In the genomic region with DNA sequence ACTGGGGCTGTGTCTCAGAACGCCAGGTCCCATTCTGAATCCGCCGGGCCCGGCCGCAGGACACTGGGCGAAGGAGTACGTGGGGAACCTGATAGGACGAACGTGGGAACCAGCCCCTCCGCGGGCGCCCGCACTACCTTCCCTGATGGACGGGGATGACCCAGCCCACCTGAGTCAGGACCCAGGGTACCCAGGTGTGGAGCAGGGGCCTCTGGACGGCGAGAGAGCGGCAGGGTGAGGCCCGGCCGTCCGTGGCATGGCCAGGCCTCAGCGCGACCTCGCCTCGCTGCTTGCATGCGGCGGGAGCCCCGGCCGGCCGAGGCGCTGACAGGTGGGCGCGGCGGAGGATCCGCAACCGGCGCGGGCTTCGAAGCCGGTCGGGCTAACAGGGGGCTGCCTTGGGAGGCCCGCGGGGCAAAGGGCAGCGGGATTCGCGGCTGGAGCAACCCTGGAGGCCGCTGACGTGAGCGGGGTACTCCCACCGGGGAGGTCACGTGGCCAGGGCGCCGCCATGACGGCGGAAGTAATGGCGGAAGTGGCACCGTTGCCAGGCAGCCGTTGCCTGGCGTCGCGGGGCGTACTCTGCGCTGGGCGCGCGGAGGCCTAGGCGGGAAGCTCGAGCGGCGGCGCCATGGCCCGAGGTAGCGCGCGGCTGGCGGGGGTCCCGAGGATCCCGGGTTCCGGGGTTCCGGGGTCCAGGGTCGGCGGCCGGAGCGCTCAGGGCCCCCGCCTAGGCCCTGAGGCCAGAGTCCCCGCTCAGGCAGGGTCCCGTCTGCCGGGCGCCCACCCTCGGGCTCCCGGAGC, we compare ENCODE assay signal across 1 cellular context.
TF ChIP-seq lines count a peak whose summit lies in the region.

A gene (plus strand): TSS at position 580 of the 804 bp plus-strand sequence. CDS start 52 bp downstream, at position 632.

TF ChIP-seq in HepG2, 621 proteins besides CTCF, POLR2A, EP300 and RAD21 (continued from another document and continues in another):
- TF ChIP-seq MAFK (conservative IDR thresholded peaks at IDR 0.05 in 1 of 2, IDR thresholded peaks at IDR 0.05 in 1 of 2; ENCODE audit: low read length in 2 of 2) (no peak), SNAPC2 (CRISPR knock-in tag; IDR thresholded peaks at IDR 0.05) (peak; percentile 93; the same call in 1 of the 2 replicates), REXO4 (CRISPR knock-in tag; IDR thresholded peaks at IDR 0.05; ENCODE audit: borderline replicate concordance) (no peak), DPF2 (CRISPR knock-in tag; IDR thresholded peaks at IDR 0.05; ENCODE audit: borderline replicate concordance, low read depth) (no peak), ZNF367 (CRISPR knock-in tag; IDR thresholded peaks at IDR 0.05; ENCODE audit: borderline replicate concordance) (no peak; the same call in 1 of the 2 replicates), ZNF33B (CRISPR knock-in tag; IDR thresholded peaks at IDR 0.05) (no peak), PHF20 (CRISPR knock-in tag; IDR thresholded peaks at IDR 0.05) (peak; percentile 85), TAF15 (IDR thresholded peaks at IDR 0.05; ENCODE audit: low read depth, low read length, poor library complexity, severe bottlenecking) (peak; percentile 94), XRCC5 (optimal IDR thresholded peaks at IDR 0.05; ENCODE audit: low read length) (peak; percentile 73), FOXJ3 (CRISPR knock-in tag; IDR thresholded peaks at IDR 0.05; ENCODE audit: borderline replicate concordance) (no peak), SAP130 (CRISPR knock-in tag; IDR thresholded peaks at IDR 0.05; ENCODE audit: low read depth) (peak; percentile 99), ZNF292 (CRISPR knock-in tag; IDR thresholded peaks at IDR 0.05; ENCODE audit: borderline replicate concordance, low read depth) (no peak), ZNF3 (CRISPR knock-in tag; IDR thresholded peaks at IDR 0.05) (no peak), CCDC6 (CRISPR knock-in tag; IDR thresholded peaks at IDR 0.05) (peak; percentile 90; the same call in 1 of the 2 replicates), NKX3-1 (CRISPR knock-in tag; IDR thresholded peaks at IDR 0.05) (peak; percentile 56), MED13 (CRISPR knock-in tag; IDR thresholded peaks at IDR 0.05) (no peak; the same call in 1 of the 2 replicates), THYN1 (CRISPR knock-in tag; IDR thresholded peaks at IDR 0.05; ENCODE audit: borderline replicate concordance, low read depth) (no peak), HNRNPK (IDR thresholded peaks at IDR 0.05; ENCODE audit: low read depth, low read length, poor library complexity, severe bottlenecking) (no peak), ELF3 (CRISPR knock-in tag; IDR thresholded peaks at IDR 0.05) (peak; percentile 73), ZFYVE20 (CRISPR knock-in tag; IDR thresholded peaks at IDR 0.05; ENCODE audit: borderline replicate concordance, low read depth) (0 out of 2 replicates have a peak, but pooled peaks have one; percentile 54), ZNF343 (CRISPR knock-in tag; IDR thresholded peaks at IDR 0.05) (peak; percentile 87; the same call in 1 of the 2 replicates), ZNF558 (CRISPR knock-in tag; IDR thresholded peaks at IDR 0.05; ENCODE audit: borderline replicate concordance) (peak; percentile 79; the same call in 1 of the 2 replicates), ZNF772 (CRISPR knock-in tag; IDR thresholded peaks at IDR 0.05) (peak; percentile 92; the same call in 1 of the 2 replicates), KLF16 (CRISPR knock-in tag; IDR thresholded peaks at IDR 0.05) (peak; percentile 78 to 83; a peak in 2 of 4 replicates), ZNF124 (CRISPR knock-in tag; IDR thresholded peaks at IDR 0.05) (no peak; the same call in 1 of the 2 replicates), SKI (IDR thresholded peaks at IDR 0.05; ENCODE audit: partially characterized antibody) (peak; percentile 54), ZNF468 (CRISPR knock-in tag; IDR thresholded peaks at IDR 0.05) (0 out of 2 replicates have a peak, but pooled peaks have one; percentile 19), ZNF839 (CRISPR knock-in tag; IDR thresholded peaks at IDR 0.05; ENCODE audit: borderline replicate concordance) (no peak), ZFP1 (CRISPR knock-in tag; IDR thresholded peaks at IDR 0.05) (no peak), PRPF4 (IDR thresholded peaks at IDR 0.05; ENCODE audit: low read depth, low read length, poor library complexity, severe bottlenecking) (no peak), DMAP1 (CRISPR knock-in tag; IDR thresholded peaks at IDR 0.05) (peak; percentile 81), IKZF4 (CRISPR knock-in tag; IDR thresholded peaks at IDR 0.05; ENCODE audit: borderline replicate concordance, low read depth, not compliant biosample characterization) (no peak), ZFX (CRISPR knock-in tag; IDR thresholded peaks at IDR 0.05; ENCODE audit: low read depth) (peak; percentile 98), ZNF782 (CRISPR knock-in tag; IDR thresholded peaks at IDR 0.05; ENCODE audit: borderline replicate concordance) (peak; percentile 71; the same call in 1 of the 2 replicates), RFX1 (IDR thresholded peaks at IDR 0.05) (peak; percentile 93), CENPT (CRISPR knock-in tag; IDR thresholded peaks at IDR 0.05; ENCODE audit: low read depth) (peak; percentile 45; the same call in 1 of the 2 replicates), HNRNPL (IDR thresholded peaks at IDR 0.05; ENCODE audit: low read depth, low read length) (peak; percentile 73; the same call in 1 of the 2 replicates), GTF3A (CRISPR knock-in tag; conservative IDR thresholded peaks at IDR 0.05) (0 out of 2 replicates have a peak, but pooled peaks have one; percentile 86), ZNF703 (CRISPR knock-in tag; IDR thresholded peaks at IDR 0.05; ENCODE audit: borderline replicate concordance) (peak; percentile 93; the same call in 1 of the 2 replicates), HDAC2 (CRISPR knock-in tag; IDR thresholded peaks at IDR 0.05) (peak; percentile 60; the same call in 1 of the 2 replicates), SRF (IDR thresholded peaks at IDR 0.05; ENCODE audit: low read depth, low read length) (no peak)
- TF ChIP-seq, protein P1, sequence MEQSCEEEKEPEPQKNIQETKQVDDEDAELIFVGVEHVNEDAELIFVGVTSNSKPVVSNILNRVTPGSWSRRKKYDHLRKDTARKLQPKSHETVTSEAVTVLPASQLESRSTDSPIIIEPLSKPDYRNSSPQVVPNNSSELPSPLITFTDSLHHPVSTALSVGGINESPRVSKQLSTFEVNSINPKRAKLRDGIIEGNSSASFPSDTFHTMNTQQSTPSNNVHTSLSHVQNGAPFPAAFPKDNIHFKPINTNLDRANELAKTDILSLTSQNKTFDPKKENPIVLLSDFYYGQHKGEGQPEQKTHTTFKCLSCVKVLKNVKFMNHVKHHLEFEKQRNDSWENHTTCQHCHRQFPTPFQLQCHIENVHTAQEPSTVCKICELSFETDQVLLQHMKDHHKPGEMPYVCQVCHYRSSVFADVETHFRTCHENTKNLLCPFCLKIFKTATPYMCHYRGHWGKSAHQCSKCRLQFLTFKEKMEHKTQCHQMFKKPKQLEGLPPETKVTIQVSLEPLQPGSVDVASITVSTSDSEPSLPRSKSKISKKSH (CRISPR knock-in tag; IDR thresholded peaks at IDR 0.05; ENCODE audit: borderline replicate concordance), result peak; percentile 80
- TF ChIP-seq, protein P2, sequence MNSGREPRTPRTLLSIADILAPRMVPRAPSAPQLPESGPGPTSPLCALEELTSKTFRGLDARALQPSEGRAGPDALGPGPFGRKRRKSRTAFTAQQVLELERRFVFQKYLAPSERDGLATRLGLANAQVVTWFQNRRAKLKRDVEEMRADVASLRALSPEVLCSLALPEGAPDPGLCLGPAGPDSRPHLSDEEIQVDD (CRISPR knock-in tag; IDR thresholded peaks at IDR 0.05; ENCODE audit: borderline replicate concordance), result peak; percentile 76; the same call in 1 of the 2 replicates
- TF ChIP-seq, protein P3, sequence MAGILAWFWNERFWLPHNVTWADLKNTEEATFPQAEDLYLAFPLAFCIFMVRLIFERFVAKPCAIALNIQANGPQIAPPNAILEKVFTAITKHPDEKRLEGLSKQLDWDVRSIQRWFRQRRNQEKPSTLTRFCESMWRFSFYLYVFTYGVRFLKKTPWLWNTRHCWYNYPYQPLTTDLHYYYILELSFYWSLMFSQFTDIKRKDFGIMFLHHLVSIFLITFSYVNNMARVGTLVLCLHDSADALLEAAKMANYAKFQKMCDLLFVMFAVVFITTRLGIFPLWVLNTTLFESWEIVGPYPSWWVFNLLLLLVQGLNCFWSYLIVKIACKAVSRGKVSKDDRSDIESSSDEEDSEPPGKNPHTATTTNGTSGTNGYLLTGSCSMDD (CRISPR knock-in tag; IDR thresholded peaks at IDR 0.05), result no peak
- TF ChIP-seq, protein P4, sequence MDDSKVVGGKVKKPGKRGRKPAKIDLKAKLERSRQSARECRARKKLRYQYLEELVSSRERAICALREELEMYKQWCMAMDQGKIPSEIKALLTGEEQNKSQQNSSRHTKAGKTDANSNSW (CRISPR knock-in tag; IDR thresholded peaks at IDR 0.05; ENCODE audit: borderline replicate concordance), result no peak
- TF ChIP-seq, protein P5, sequence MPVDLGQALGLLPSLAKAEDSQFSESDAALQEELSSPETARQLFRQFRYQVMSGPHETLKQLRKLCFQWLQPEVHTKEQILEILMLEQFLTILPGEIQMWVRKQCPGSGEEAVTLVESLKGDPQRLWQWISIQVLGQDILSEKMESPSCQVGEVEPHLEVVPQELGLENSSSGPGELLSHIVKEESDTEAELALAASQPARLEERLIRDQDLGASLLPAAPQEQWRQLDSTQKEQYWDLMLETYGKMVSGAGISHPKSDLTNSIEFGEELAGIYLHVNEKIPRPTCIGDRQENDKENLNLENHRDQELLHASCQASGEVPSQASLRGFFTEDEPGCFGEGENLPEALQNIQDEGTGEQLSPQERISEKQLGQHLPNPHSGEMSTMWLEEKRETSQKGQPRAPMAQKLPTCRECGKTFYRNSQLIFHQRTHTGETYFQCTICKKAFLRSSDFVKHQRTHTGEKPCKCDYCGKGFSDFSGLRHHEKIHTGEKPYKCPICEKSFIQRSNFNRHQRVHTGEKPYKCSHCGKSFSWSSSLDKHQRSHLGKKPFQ (CRISPR knock-in tag; IDR thresholded peaks at IDR 0.05; ENCODE audit: insufficient replicate concordance), result peak; percentile 97
- TF ChIP-seq, protein P6, sequence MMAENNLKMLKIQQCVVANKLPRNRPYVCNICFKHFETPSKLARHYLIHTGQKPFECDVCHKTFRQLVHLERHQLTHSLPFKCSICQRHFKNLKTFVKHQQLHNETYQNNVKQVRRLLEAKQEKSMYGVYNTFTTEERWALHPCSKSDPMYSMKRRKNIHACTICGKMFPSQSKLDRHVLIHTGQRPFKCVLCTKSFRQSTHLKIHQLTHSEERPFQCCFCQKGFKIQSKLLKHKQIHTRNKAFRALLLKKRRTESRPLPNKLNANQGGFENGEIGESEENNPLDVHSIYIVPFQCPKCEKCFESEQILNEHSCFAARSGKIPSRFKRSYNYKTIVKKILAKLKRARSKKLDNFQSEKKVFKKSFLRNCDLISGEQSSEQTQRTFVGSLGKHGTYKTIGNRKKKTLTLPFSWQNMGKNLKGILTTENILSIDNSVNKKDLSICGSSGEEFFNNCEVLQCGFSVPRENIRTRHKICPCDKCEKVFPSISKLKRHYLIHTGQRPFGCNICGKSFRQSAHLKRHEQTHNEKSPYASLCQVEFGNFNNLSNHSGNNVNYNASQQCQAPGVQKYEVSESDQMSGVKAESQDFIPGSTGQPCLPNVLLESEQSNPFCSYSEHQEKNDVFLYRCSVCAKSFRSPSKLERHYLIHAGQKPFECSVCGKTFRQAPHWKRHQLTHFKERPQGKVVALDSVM (CRISPR knock-in tag; IDR thresholded peaks at IDR 0.05), result peak; percentile 93
- TF ChIP-seq, protein P7, sequence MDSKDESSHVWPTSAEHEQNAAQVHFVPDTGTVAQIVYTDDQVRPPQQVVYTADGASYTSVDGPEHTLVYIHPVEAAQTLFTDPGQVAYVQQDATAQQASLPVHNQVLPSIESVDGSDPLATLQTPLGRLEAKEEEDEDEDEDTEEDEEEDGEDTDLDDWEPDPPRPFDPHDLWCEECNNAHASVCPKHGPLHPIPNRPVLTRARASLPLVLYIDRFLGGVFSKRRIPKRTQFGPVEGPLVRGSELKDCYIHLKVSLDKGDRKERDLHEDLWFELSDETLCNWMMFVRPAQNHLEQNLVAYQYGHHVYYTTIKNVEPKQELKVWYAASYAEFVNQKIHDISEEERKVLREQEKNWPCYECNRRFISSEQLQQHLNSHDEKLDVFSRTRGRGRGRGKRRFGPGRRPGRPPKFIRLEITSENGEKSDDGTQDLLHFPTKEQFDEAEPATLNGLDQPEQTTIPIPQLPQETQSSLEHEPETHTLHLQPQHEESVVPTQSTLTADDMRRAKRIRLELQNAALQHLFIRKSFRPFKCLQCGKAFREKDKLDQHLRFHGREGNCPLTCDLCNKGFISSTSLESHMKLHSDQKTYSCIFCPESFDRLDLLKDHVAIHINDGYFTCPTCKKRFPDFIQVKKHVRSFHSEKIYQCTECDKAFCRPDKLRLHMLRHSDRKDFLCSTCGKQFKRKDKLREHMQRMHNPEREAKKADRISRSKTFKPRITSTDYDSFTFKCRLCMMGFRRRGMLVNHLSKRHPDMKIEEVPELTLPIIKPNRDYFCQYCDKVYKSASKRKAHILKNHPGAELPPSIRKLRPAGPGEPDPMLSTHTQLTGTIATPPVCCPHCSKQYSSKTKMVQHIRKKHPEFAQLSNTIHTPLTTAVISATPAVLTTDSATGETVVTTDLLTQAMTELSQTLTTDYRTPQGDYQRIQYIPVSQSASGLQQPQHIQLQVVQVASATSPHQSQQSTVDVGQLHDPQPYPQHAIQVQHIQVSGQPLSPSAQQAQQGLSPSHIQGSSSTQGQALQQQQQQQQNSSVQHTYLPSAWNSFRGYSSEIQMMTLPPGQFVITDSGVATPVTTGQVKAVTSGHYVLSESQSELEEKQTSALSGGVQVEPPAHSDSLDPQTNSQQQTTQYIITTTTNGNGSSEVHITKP (CRISPR knock-in tag; IDR thresholded peaks at IDR 0.05; ENCODE audit: low read depth), result no peak; the same call in 1 of the 2 replicates
- TF ChIP-seq, protein P8, sequence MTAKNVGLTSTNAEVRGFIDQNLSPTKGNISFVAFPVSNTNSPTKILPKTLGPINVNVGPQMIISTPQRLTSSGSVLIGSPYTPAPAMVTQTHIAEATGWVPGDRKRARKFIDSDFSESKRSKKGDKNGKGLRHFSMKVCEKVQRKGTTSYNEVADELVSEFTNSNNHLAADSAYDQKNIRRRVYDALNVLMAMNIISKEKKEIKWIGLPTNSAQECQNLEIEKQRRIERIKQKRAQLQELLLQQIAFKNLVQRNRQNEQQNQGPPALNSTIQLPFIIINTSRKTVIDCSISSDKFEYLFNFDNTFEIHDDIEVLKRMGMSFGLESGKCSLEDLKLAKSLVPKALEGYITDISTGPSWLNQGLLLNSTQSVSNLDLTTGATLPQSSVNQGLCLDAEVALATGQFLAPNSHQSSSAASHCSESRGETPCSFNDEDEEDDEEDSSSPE (CRISPR knock-in tag; IDR thresholded peaks at IDR 0.05), result peak; percentile 96
- TF ChIP-seq, protein P9, sequence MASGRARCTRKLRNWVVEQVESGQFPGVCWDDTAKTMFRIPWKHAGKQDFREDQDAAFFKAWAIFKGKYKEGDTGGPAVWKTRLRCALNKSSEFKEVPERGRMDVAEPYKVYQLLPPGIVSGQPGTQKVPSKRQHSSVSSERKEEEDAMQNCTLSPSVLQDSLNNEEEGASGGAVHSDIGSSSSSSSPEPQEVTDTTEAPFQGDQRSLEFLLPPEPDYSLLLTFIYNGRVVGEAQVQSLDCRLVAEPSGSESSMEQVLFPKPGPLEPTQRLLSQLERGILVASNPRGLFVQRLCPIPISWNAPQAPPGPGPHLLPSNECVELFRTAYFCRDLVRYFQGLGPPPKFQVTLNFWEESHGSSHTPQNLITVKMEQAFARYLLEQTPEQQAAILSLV (CRISPR knock-in tag; IDR thresholded peaks at IDR 0.05; ENCODE audit: borderline replicate concordance), result peak; percentile 84
